9 cellular contexts compared by ENCODE assay signal in the genomic region with DNA sequence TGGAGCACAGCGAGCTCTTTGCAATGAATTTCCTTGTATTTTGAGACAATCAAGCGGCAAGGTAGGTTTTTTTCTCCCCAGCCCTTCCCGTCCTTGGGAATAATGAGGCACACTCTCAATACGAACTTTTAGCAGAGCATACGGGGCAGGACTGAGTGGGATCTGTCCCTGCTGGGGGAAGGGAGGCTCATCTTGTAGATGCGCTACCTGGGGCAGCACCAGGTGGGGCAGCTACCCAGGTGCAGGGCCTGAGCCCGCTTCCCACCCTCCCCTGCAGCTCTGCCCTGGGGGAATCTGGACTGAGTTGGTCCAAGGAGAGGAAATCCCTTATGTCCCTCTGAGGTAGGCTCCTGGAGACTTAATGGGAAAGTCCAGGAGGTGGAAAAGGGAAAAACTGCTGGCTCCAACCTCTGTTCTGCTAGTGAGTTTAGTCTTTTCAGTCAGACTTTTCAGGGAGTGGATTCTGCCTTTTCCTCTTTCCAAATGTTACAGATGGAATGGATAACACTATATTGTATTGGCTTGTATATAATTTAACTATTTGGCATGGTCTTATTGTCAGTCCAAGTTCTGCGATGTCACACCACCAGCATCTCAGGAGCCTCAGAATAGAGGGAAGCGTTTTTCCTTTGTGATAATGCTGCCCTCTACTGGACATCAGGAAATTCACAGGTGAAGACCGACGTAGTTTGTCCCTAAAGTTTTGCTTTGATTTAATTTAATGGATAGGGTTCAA. TPM values are rescaled to one million over a fixed set of nuclear protein-coding genes. Genes with fewer than 3 reads are reported as not detected.
A peak's percentile ranks its signal among the peaks of the same experiment; 100 is the strongest.
DNase-seq lines count a peak whose midpoint lies in the region; ATAC-seq and TF ChIP-seq lines count a peak whose summit lies in the region.
"Had no signal": no experiment of that assay in that cellular context is flagged by ENCODE, and none has a peak within 500 bp of the region (broad histone marks: within the 10 kb centered on the region; RNA-seq: fewer than 3 reads in every experiment).

No MANE protein-coding gene starts in this region.

- no peaks in the 10 kb centered on the region for H3K79me2 ChIP-seq in smooth muscle cell (ENCODE audit: low read depth)

- H2AFZ ChIP-seq in smooth muscle cell (ENCODE audit: low read depth), result no peak overlapping the region

- ATAC-seq in GM19372 (IDR thresholded peaks at IDR 0.05; ENCODE audit: low read depth, unreplicated experiment), result peak; percentile 71

- no peaks in the 10 kb centered on the region for H3F3A ChIP-seq in smooth muscle cell (ENCODE audit: low read depth)

- peaks cover 10% of the 10 kb centered on the region for H3K27me3 ChIP-seq in smooth muscle cell (ENCODE audit: low read depth)

- DNase-seq in Caki2 (ENCODE audit: low read depth), result peak; percentile 28
- peak; percentile 59 for DNase-seq in NCI-H2171 treated with DMSO at 0.1 percent for 48 hours (lab: John Stamatoyannopoulos, UW)
- DNase-seq in amniotic epithelial cell (ENCODE audit: low read depth), result peak; percentile 12
- DNase-seq in hepatic stellate cell (ENCODE audit: low spot score), result peak; percentile 53
- DNase-seq in smooth muscle cell (lab: John Stamatoyannopoulos, UW; ENCODE audit: unreplicated experiment), result no peak
- DNase-seq in activated CD4-positive, CD25-positive, alpha-beta regulatory T cell treated with anti-CD3 and anti-CD28 coated beads, Interleukin-2, amount 50 U/mL, for 72 hours, result no peak
- no peak for DNase-seq in activated effector memory CD4-positive, alpha-beta T cell treated with Interleukin-2 at 50 U/mL for 16 hours
- DNase-seq: activated B cell treated with CpG ODN at 0.5 μM for 24 hours had no signal

- 48% methylated on average over 11 of the region's 11 CpGs for WGBS in smooth muscle cell (ENCODE audit: low lambda C conversion rate)

- TF ChIP-seq CTCF in smooth muscle cell (IDR thresholded peaks at IDR 0.05; ENCODE audit: borderline replicate concordance, insufficient read depth, poor library complexity, severe bottlenecking), result peak; percentile 81

- in situ Hi-C loops in Caki2 (cut with HindIII; ENCODE audit: low pct_unique_long_range_greater_than_20kb, low sequenced_read_pairs), result no loop called here

- H3K36me3 ChIP-seq in smooth muscle cell (ENCODE audit: low read depth), result no peaks in the 10 kb centered on the region

- no peaks in the 10 kb centered on the region for H3K4me1 ChIP-seq in smooth muscle cell (ENCODE audit: low read depth)

- H3K9me3 ChIP-seq in smooth muscle cell (replicated peaks; ENCODE audit: low read depth), result no peaks in the 10 kb centered on the region

- H3K4me2 ChIP-seq in smooth muscle cell, result no peak overlapping the region

- H3K27ac ChIP-seq in smooth muscle cell (ENCODE audit: low read depth), result no peak overlapping the region

- no peak overlapping the region for H3K4me3 ChIP-seq in smooth muscle cell

- H4K20me1 ChIP-seq in smooth muscle cell (ENCODE audit: low read depth), result no peaks in the 10 kb centered on the region

- no peak overlapping the region for H3K9ac ChIP-seq in smooth muscle cell (ENCODE audit: low read depth)

RNA-seq across cellular contexts. Expression of gene CES1, which starts 9.6 kb away (rescaled TPM):
- 1.5 TPM in 1 of 2 replicates, not detected in the other for total RNA-seq in Caki2 (2014; rRNA removed; shearing (Covaris generic); ENCODE audit: low replicate concordance)
- not detected in 2 replicates for total RNA-seq in smooth muscle cell
- 0.74 TPM in 1 of 2 replicates, not detected in the other for polyA plus RNA-seq in smooth muscle cell
- total RNA-seq: activated B cell treated with CpG ODN at 0.5 μM for 24 hours had no signal

RNA-seq across cellular contexts. Expression of gene CES5A, which starts 32.6 kb away (rescaled TPM):
- not detected in 2 replicates for total RNA-seq in Caki2 (2014; rRNA removed; shearing (Covaris generic); ENCODE audit: low replicate concordance)
- total RNA-seq in smooth muscle cell, result not detected in 2 replicates
- not detected in 2 replicates for polyA plus RNA-seq in smooth muscle cell
- total RNA-seq: activated B cell treated with CpG ODN at 0.5 μM for 24 hours had no signal

Comparison
In these comparisons a context has a peak if more than half of its experiments do, and no peak if none do; other contexts are left out.
1. DNase-seq: peak in Caki2 (single experiment), NCI-H2171 treated with DMSO at 0.1 percent for 48 hours (single experiment), amniotic epithelial cell (single experiment) and hepatic stellate cell (single experiment); none in smooth muscle cell (single experiment), activated CD4-positive, CD25-positive, alpha-beta regulatory T cell treated with anti-CD3 and anti-CD28 coated beads, Interleukin-2, amount 50 U/mL, for 72 hours (single experiment) and activated effector memory CD4-positive, alpha-beta T cell treated with Interleukin-2 at 50 U/mL for 16 hours (single experiment).